In genomic region chr22:48722661-48723060, GRCh38 we compare ENCODE assay signal across 20 cellular contexts.
DNase-seq lines count a peak whose midpoint lies in the region; ATAC-seq, FAIRE-seq and TF ChIP-seq lines count a peak whose summit lies in the region.
"Had no signal": no experiment of that assay in that cellular context is flagged by ENCODE, and none has a peak within 500 bp of the region (broad histone marks: within the 10 kb centered on the region; RNA-seq: fewer than 3 reads in every experiment).

No MANE protein-coding gene starts in this region.

- intact Hi-C loops in left ventricle myocardium inferior (cut with micrococcal nuclease) (no loop called here), right cardiac atrium (cut with DNase I) (no loop called here)

- H3K4me1 Mint-ChIP-seq in stimulated activated naive B cell treated with anti-CD40 and anti-IgM and Interleukin-4, amounts not matched to agents 10 μg/mL and 1 μg/mL and 100 μg/mL, for 72 hours = no peaks in the 10 kb centered on the region
- H3K4me1 Mint-ChIP-seq: CD4-positive, CD25-positive, alpha-beta regulatory T cell; CD8-positive, alpha-beta memory T cell had no signal

- H3K4me2 ChIP-seq in osteoblast (ENCODE audit: insufficient read depth, low read length) = no peak overlapping the region
- H3K4me2 ChIP-seq: BLaER1 had no signal

- FAIRE-seq in urothelium cell line (lab: Jason Lieb, UNC) = peak; percentile 56
- FAIRE-seq: GM12878 had no signal

- H3K27ac ChIP-seq in left ventricle myocardium inferior (replicated peaks) (no peak overlapping the region), right cardiac atrium (ENCODE audit: low read length) (no peak overlapping the region), RWPE2 (ENCODE audit: poor library complexity, severe bottlenecking) (no peak overlapping the region), osteoblast (ENCODE audit: low read depth, low read length) (no peak overlapping the region)
- H3K27ac ChIP-seq: BLaER1, GM23248 had no signal

- H3K27me3 ChIP-seq in left ventricle myocardium inferior (ENCODE audit: low read depth) (peaks cover 49% of the 10 kb centered on the region), right cardiac atrium (ENCODE audit: control insufficient read depth, insufficient read depth) (no peaks in the 10 kb centered on the region), RWPE2 (ENCODE audit: insufficient read depth, poor library complexity, severe bottlenecking) (no peaks in the 10 kb centered on the region), osteoblast (ENCODE audit: insufficient read depth, low read length) (no peaks in the 10 kb centered on the region)
- H3K27me3 ChIP-seq: BLaER1 had no signal

- H3K4me3 ChIP-seq in left ventricle myocardium inferior (no peak overlapping the region), right cardiac atrium (ENCODE audit: low read length) (no peak overlapping the region), RWPE2 (ENCODE audit: severe bottlenecking) (no peak overlapping the region), osteoblast (ENCODE audit: insufficient read depth, low read length) (no peak overlapping the region)
- H3K4me3 ChIP-seq: BLaER1, GM12878, GM23248, HAP-1 had no signal

- no peak for ATAC-seq in right cardiac atrium
- ATAC-seq in RWPE2 (ENCODE audit: low read depth) = no peak
- no peak for ATAC-seq in stimulated activated naive B cell treated with anti-CD40 and anti-IgM and Interleukin-4, amounts not matched to agents 10 μg/mL and 1 μg/mL and 100 μg/mL, for 72 hours (replicated peaks)
- ATAC-seq in HG03175 (IDR thresholded peaks at IDR 0.05; ENCODE audit: unreplicated experiment) = no peak
- ATAC-seq: GM12878 had no signal

- H3K27me3 Mint-ChIP-seq in stimulated activated naive B cell treated with anti-CD40 and anti-IgM and Interleukin-4, amounts not matched to agents 10 μg/mL and 1 μg/mL and 100 μg/mL, for 72 hours = peaks cover under 1 to 18% of the 10 kb centered on the region in 2 donors
- H3K27me3 Mint-ChIP-seq: CD4-positive, CD25-positive, alpha-beta regulatory T cell had no signal

- H3K9me3 ChIP-seq in left ventricle myocardium inferior (replicated peaks) = peaks cover 25% of the 10 kb centered on the region
- H3K9me3 ChIP-seq in right cardiac atrium (ENCODE audit: control insufficient read depth, low read length) = peaks cover 2% of the 10 kb centered on the region
- peaks cover 2% of the 10 kb centered on the region for H3K9me3 ChIP-seq in RWPE2 (ENCODE audit: severe bottlenecking)
- H3K9me3 ChIP-seq in osteoblast (ENCODE audit: low read depth, low read length) = no peaks in the 10 kb centered on the region
- H3K9me3 ChIP-seq: HAP-1 had no signal

- H3K9me3 Mint-ChIP-seq in stimulated activated naive B cell treated with anti-CD40 and anti-IgM and Interleukin-4, amounts not matched to agents 10 μg/mL and 1 μg/mL and 100 μg/mL, for 72 hours = peaks cover 12 to 14% of the 10 kb centered on the region in 2 donors

- no peak overlapping the region for H2AFZ ChIP-seq in osteoblast (ENCODE audit: low read length)
- H2AFZ ChIP-seq: GM23248 had no signal

- H3K36me3 ChIP-seq in left ventricle myocardium inferior (no peaks in the 10 kb centered on the region), RWPE2 (ENCODE audit: low read depth) (no peaks in the 10 kb centered on the region), osteoblast (ENCODE audit: insufficient read depth, low read length) (no peaks in the 10 kb centered on the region)
- H3K36me3 ChIP-seq: BLaER1, HAP-1 had no signal

- WGBS in right cardiac atrium = 88% methylated on average over 10 of the region's 10 CpGs

- no peak for TF ChIP-seq CTCF in left ventricle myocardium inferior (IDR thresholded peaks at IDR 0.05; ENCODE audit: borderline replicate concordance)
- no peak for TF ChIP-seq CTCF in RWPE2 (IDR thresholded peaks at IDR 0.05; ENCODE audit: poor library complexity, severe bottlenecking)
- no peak for TF ChIP-seq CTCF in osteoblast (IDR thresholded peaks at IDR 0.05; ENCODE audit: extremely low read depth, low read depth, low read length)

- H4K20me1 ChIP-seq in osteoblast (ENCODE audit: insufficient read depth, low read length) = no peaks in the 10 kb centered on the region

- H3K4me3 Mint-ChIP-seq in stimulated activated naive B cell treated with anti-CD40 and anti-IgM and Interleukin-4, amounts not matched to agents 10 μg/mL and 1 μg/mL and 100 μg/mL, for 72 hours = no peak overlapping the region
- H3K4me3 Mint-ChIP-seq: CD8-positive, alpha-beta memory T cell had no signal

- H3K79me2 ChIP-seq in osteoblast (ENCODE audit: insufficient read depth, low read length) = no peaks in the 10 kb centered on the region

- no peak overlapping the region for H3K27ac Mint-ChIP-seq in stimulated activated naive B cell treated with anti-CD40 and anti-IgM and Interleukin-4, amounts not matched to agents 10 μg/mL and 1 μg/mL and 100 μg/mL, for 72 hours
- H3K27ac Mint-ChIP-seq: CD4-positive, CD25-positive, alpha-beta regulatory T cell; CD8-positive, alpha-beta memory T cell had no signal

- H3K36me3 Mint-ChIP-seq in stimulated activated naive B cell treated with anti-CD40 and anti-IgM and Interleukin-4, amounts not matched to agents 10 μg/mL and 1 μg/mL and 100 μg/mL, for 72 hours = peaks cover 0 to 4% of the 10 kb centered on the region in 2 donors
- H3K36me3 Mint-ChIP-seq: CD4-positive, CD25-positive, alpha-beta regulatory T cell; CD8-positive, alpha-beta memory T cell had no signal

- H3K4me1 ChIP-seq in left ventricle myocardium inferior (no peaks in the 10 kb centered on the region), right cardiac atrium (ENCODE audit: control insufficient read depth, insufficient read depth, low read length) (no peaks in the 10 kb centered on the region), RWPE2 (ENCODE audit: insufficient read depth, poor library complexity, severe bottlenecking) (no peaks in the 10 kb centered on the region), osteoblast (ENCODE audit: insufficient read depth, low read length) (no peaks in the 10 kb centered on the region)
- H3K4me1 ChIP-seq: HAP-1 had no signal

- DNase-seq in left ventricle myocardium inferior = peak; percentile 1
- DNase-seq in right cardiac atrium = no peak
- peak; percentile 25 for DNase-seq in RWPE2 (ENCODE audit: low spot score)
- peak; percentile 26 for DNase-seq in osteoblast (ENCODE audit: insufficient read length, low spot score, missing footprints)
- no peak for DNase-seq in urothelium cell line (ENCODE audit: low spot score)
- DNase-seq in stimulated activated naive B cell treated with anti-CD40 and anti-IgM and Interleukin-4, amounts not matched to agents 10 μg/mL and 1 μg/mL and 100 μg/mL, for 72 hours = no peak
- no peak for DNase-seq in NCI-H1417 (lab: John Stamatoyannopoulos, UW)
- DNase-seq: 8988T; CD4-positive, CD25-positive, alpha-beta regulatory T cell; COR-L47; DMS 273 treated with DMSO at 0.1 percent for 48 hours; DMS53; DND-41; EL; GM23248 had no signal

Comparison
In these comparisons a context has a peak if more than half of its experiments do, and no peak if none do; other contexts are left out.
1. DNase-seq: peak in left ventricle myocardium inferior (single experiment), RWPE2 (single experiment) and osteoblast (single experiment); none in right cardiac atrium (0 of 3), urothelium cell line (single experiment), stimulated activated naive B cell treated with anti-CD40 and anti-IgM and Interleukin-4, amounts not matched to agents 10 μg/mL and 1 μg/mL and 100 μg/mL, for 72 hours (single experiment) and NCI-H1417 (0 of 3).